Comparison of ENCODE assay signal across 14 cellular contexts in the genomic region with DNA sequence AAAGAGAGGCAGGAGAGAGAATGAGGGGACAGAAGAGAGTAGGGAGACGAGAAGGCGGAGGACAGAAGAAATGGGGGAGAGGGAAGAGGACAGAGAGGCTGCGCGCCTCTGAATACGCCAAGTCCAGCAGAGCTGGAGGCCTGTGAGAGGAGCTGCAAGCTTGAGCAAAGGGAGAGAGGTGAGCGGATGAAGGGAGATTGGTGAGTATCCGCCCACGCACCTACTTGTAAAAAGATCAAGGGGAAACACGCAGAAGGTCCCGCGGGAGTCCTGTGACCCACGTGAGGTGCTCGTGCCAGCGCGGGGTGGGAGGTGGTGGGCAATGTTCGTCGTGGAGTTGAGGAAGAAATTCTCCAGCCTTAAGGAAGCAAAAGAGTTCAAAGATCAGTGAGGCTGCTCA. TPM values are rescaled to one million over a fixed set of nuclear protein-coding genes. Genes with fewer than 3 reads are reported as not detected.
DNase-seq lines count a peak whose midpoint lies in the region; ATAC-seq and TF ChIP-seq lines count a peak whose summit lies in the region.
"Had no signal": no experiment of that assay in that cellular context is flagged by ENCODE, and none has a peak within 500 bp of the region (broad histone marks: within the 10 kb centered on the region; RNA-seq: fewer than 3 reads in every experiment).

No MANE protein-coding gene starts in this region.

- no CpG with 5 or more reads among the region's 17 CpGs for WGBS in iPS DF 6.9 (ENCODE audit: insufficient coverage, insufficient read length)

- no peak overlapping the region for H3K27ac ChIP-seq in iPS DF 6.9 (ENCODE audit: low read length)
- H3K27ac ChIP-seq: adrenal gland had no signal

- POLR2A ChIA-PET in activated CD4-positive, alpha-beta T cell treated with anti-CD3 and anti-CD28 coated beads for 36 hours (lab: Charles Lee) = no interaction called here

- no peak overlapping the region for H3K4me3 Mint-ChIP-seq in activated CD4-positive, alpha-beta T cell treated with anti-CD3 and anti-CD28 coated beads for 36 hours
- H3K4me3 Mint-ChIP-seq in stimulated activated memory B cell treated with anti-CD40 and anti-IgM and Interleukin-4, amounts not matched to agents 10 μg/mL and 1 μg/mL and 100 μg/mL, for 72 hours = peak overlapping the region; percentile 60
- H3K4me3 Mint-ChIP-seq: stimulated activated naive CD8-positive, alpha-beta T cell treated with anti-CD3 and anti-CD28 coated beads, Interleukin-15, Interleukin-2, amounts not matched to agents 100 ng/mL and 50 ng/mL, for 24 hours; T-helper 1 cell treated with Interleukin-12 subunit alpha and Interleukin-12 subunit beta and Interleukin-4 antibody, amounts not matched to agents 30 μg/mL and 1 μg/mL, for 36 hours had no signal

- no peak overlapping the region for H3K27ac Mint-ChIP-seq in activated CD4-positive, alpha-beta T cell treated with anti-CD3 and anti-CD28 coated beads for 36 hours
- H3K27ac Mint-ChIP-seq in stimulated activated memory B cell treated with anti-CD40 and anti-IgM and Interleukin-4, amounts not matched to agents 10 μg/mL and 1 μg/mL and 100 μg/mL, for 72 hours = peak overlapping the region; percentile 44
- H3K27ac Mint-ChIP-seq: stimulated activated naive CD8-positive, alpha-beta T cell treated with anti-CD3 and anti-CD28 coated beads, Interleukin-15, Interleukin-2, amounts not matched to agents 100 ng/mL and 50 ng/mL, for 24 hours; T-helper 1 cell treated with Interleukin-12 subunit alpha and Interleukin-12 subunit beta and Interleukin-4 antibody, amounts not matched to agents 30 μg/mL and 1 μg/mL, for 36 hours had no signal

- no peak for ATAC-seq in activated CD4-positive, alpha-beta T cell treated with anti-CD3 and anti-CD28 coated beads for 36 hours
- ATAC-seq in stimulated activated memory B cell treated with anti-CD40 and anti-IgM and Interleukin-4, amounts not matched to agents 10 μg/mL and 1 μg/mL and 100 μg/mL, for 72 hours = peak; percentile 52
- no peak for ATAC-seq in HG02678 (IDR thresholded peaks at IDR 0.05; ENCODE audit: unreplicated experiment)
- no peak for ATAC-seq in GM21619 (IDR thresholded peaks at IDR 0.05; ENCODE audit: unreplicated experiment)

- no peaks in the 10 kb centered on the region for H3K4me1 Mint-ChIP-seq in activated CD4-positive, alpha-beta T cell treated with anti-CD3 and anti-CD28 coated beads for 36 hours
- peaks cover 15% of the 10 kb centered on the region for H3K4me1 Mint-ChIP-seq in stimulated activated memory B cell treated with anti-CD40 and anti-IgM and Interleukin-4, amounts not matched to agents 10 μg/mL and 1 μg/mL and 100 μg/mL, for 72 hours

- H3K4me1 ChIP-seq in iPS DF 6.9 (ENCODE audit: control insufficient read depth, insufficient read depth, low read length) = peaks cover 2% of the 10 kb centered on the region; the same call in 1 of the 2 replicates
- H3K4me1 ChIP-seq: adrenal gland had no signal

- peaks cover 34% of the 10 kb centered on the region for H3K27me3 Mint-ChIP-seq in activated CD4-positive, alpha-beta T cell treated with anti-CD3 and anti-CD28 coated beads for 36 hours
- peaks cover 21% of the 10 kb centered on the region for H3K27me3 Mint-ChIP-seq in stimulated activated memory B cell treated with anti-CD40 and anti-IgM and Interleukin-4, amounts not matched to agents 10 μg/mL and 1 μg/mL and 100 μg/mL, for 72 hours

- CTCF ChIA-PET in activated CD4-positive, alpha-beta T cell treated with anti-CD3 and anti-CD28 coated beads for 36 hours (lab: Charles Lee) = no interaction called here

- no peaks in the 10 kb centered on the region for H3K36me3 Mint-ChIP-seq in activated CD4-positive, alpha-beta T cell treated with anti-CD3 and anti-CD28 coated beads for 36 hours (ENCODE audit: low read depth)
- H3K36me3 Mint-ChIP-seq in stimulated activated memory B cell treated with anti-CD40 and anti-IgM and Interleukin-4, amounts not matched to agents 10 μg/mL and 1 μg/mL and 100 μg/mL, for 72 hours = no peaks in the 10 kb centered on the region

- no peaks in the 10 kb centered on the region for H3K9me3 ChIP-seq in iPS DF 6.9 (ENCODE audit: control insufficient read depth, insufficient read depth, low read length)
- H3K9me3 ChIP-seq: adrenal gland had no signal

- H3K36me3 ChIP-seq in iPS DF 6.9 (ENCODE audit: control insufficient read depth, insufficient read depth, low read length) = no peaks in the 10 kb centered on the region
- H3K36me3 ChIP-seq: adrenal gland had no signal

- H3K4me3 ChIP-seq in LNCaP clone FGC (ENCODE audit: low read depth, low read length) (peak overlapping the region; percentile 79), iPS DF 6.9 (ENCODE audit: low read length) (peak overlapping the region; percentile 78; the same call in 1 of the 2 replicates)
- H3K4me3 ChIP-seq: adrenal gland had no signal

- no peaks in the 10 kb centered on the region for H3K9me3 Mint-ChIP-seq in activated CD4-positive, alpha-beta T cell treated with anti-CD3 and anti-CD28 coated beads for 36 hours (ENCODE audit: low read depth)
- no peaks in the 10 kb centered on the region for H3K9me3 Mint-ChIP-seq in stimulated activated memory B cell treated with anti-CD40 and anti-IgM and Interleukin-4, amounts not matched to agents 10 μg/mL and 1 μg/mL and 100 μg/mL, for 72 hours
- H3K9me3 Mint-ChIP-seq: stimulated activated naive CD8-positive, alpha-beta T cell treated with anti-CD3 and anti-CD28 coated beads, Interleukin-15, Interleukin-2, amounts not matched to agents 100 ng/mL and 50 ng/mL, for 24 hours; T-helper 1 cell treated with Interleukin-12 subunit alpha and Interleukin-12 subunit beta and Interleukin-4 antibody, amounts not matched to agents 30 μg/mL and 1 μg/mL, for 36 hours had no signal

- intact Hi-C loops in activated CD4-positive, alpha-beta T cell treated with anti-CD3 and anti-CD28 coated beads for 36 hours (cut with DNase I, micrococcal nuclease) = loop anchor here in 1 of 2 experiments (5.0 kb wide), 1 partner anchor 327 kb away; a partner anchor contains a TSS

- peaks cover 8% of the 10 kb centered on the region; the same call in 1 of the 2 replicates for H3K27me3 ChIP-seq in iPS DF 6.9 (ENCODE audit: control insufficient read depth, insufficient read depth, low read length)

- TF ChIP-seq CTCF in LNCaP clone FGC (IDR thresholded peaks at IDR 0.05; ENCODE audit: control insufficient read depth, extremely low read depth, insufficient read depth) = no peak

- DNase-seq in activated CD4-positive, alpha-beta T cell treated with anti-CD3 and anti-CD28 coated beads for 36 hours = peak; percentile 6
- DNase-seq in activated CD4-positive, alpha-beta T cell treated with anti-CD3 and anti-CD28 coated beads, Interleukin-2, amount 50 U/mL, for 1 hour = no peak
- DNase-seq in LNCaP clone FGC (ENCODE audit: low read depth) (no peak), iPS DF 6.9 (ENCODE audit: low read depth, low spot score) (no peak), H4 (ENCODE audit: low spot score) (no peak)
- DNase-seq: adrenal gland, NCI-H1092 treated with DMSO at 0.1 percent for 48 hours, occipital lobe had no signal

RNA-seq across cellular contexts. Expression of a gene that starts 2.0 kb away (rescaled TPM):
- total RNA-seq in activated CD4-positive, alpha-beta T cell treated with anti-CD3 and anti-CD28 coated beads for 36 hours = not detected
- total RNA-seq in H4 (2014; rRNA removed; shearing (Covaris generic)) = not detected in 2 replicates
- total RNA-seq: activated CD8-positive, alpha-beta memory T cell treated with anti-CD3 and anti-CD28 coated beads for 36 hours had no signal
